Comparison of ENCODE assay signal across 8 cellular contexts in genomic region chr1:150234309-150234646, GRCh38. TPM values are rescaled to one million over a fixed set of nuclear protein-coding genes. Genes with fewer than 3 reads are reported as not detected.
DNase-seq lines count a peak whose midpoint lies in the region; ATAC-seq and TF ChIP-seq lines count a peak whose summit lies in the region.

No MANE protein-coding gene starts in this region.

- peaks cover 45% of the 10 kb centered on the region for H3K79me2 ChIP-seq in ACC112 (ENCODE audit: control insufficient read depth, insufficient read depth, low read length, unreplicated experiment)

- H3K9ac ChIP-seq in colonic mucosa (ENCODE audit: low read depth in 2 of 2, low read length in 2 of 2), result peak overlapping the region; percentile 91

- DNase-seq in colonic mucosa (no peak), mucosa of descending colon (no peak), iPS-NIHi7 (ENCODE audit: extremely low spot score) (no peak), putamen (ENCODE audit: low spot score) (no peak)

- H2AFZ ChIP-seq in ACC112 (ENCODE audit: low read length, unreplicated experiment), result peak overlapping the region; percentile 82

- H3K36me3 ChIP-seq in ACC112 (ENCODE audit: insufficient read depth, low read length), result 0 out of 2 replicates have a peak, but pooled peaks cover 4% of the 10 kb centered on the region
- H3K36me3 ChIP-seq in colonic mucosa, result no peaks in the 10 kb centered on the region
- no peaks in the 10 kb centered on the region for H3K36me3 ChIP-seq in mucosa of descending colon (ENCODE audit: low read depth)

- ATAC-seq in HG03378 (IDR thresholded peaks at IDR 0.05; ENCODE audit: unreplicated experiment) (peak; percentile 7), mucosa of descending colon (no peak), GM18861 (IDR thresholded peaks at IDR 0.05; ENCODE audit: unreplicated experiment) (no peak), HG03521 (IDR thresholded peaks at IDR 0.05; ENCODE audit: unreplicated experiment) (no peak)

- no peaks in the 10 kb centered on the region for H3K27me3 ChIP-seq in ACC112 (ENCODE audit: insufficient read depth, low read length)
- no peaks in the 10 kb centered on the region for H3K27me3 ChIP-seq in colonic mucosa

- H3K9me3 ChIP-seq in colonic mucosa (no peaks in the 10 kb centered on the region), mucosa of descending colon (no peaks in the 10 kb centered on the region)

- peaks cover 8% of the 10 kb centered on the region for H3K4me1 ChIP-seq in ACC112 (ENCODE audit: control insufficient read depth, insufficient read depth, low read length, unreplicated experiment)
- H3K4me1 ChIP-seq in colonic mucosa, result no peaks in the 10 kb centered on the region
- H3K4me1 ChIP-seq in mucosa of descending colon (ENCODE audit: low read depth), result peaks cover 14% of the 10 kb centered on the region

- peak overlapping the region; percentile 93 for H3K4me3 ChIP-seq in ACC112 (ENCODE audit: low read depth, low read length)
- H3K4me3 ChIP-seq in colonic mucosa, result peak overlapping the region; percentile 85
- H3K4me3 ChIP-seq in mucosa of descending colon, result peak overlapping the region; percentile 65

- intact Hi-C loops in colonic mucosa (cut with DNase I) (no loop called here), mucosa of descending colon (cut with DNase I, micrococcal nuclease) (no loop called here)

- TF ChIP-seq CTCF in colonic mucosa (IDR thresholded peaks at IDR 0.05) (no peak), mucosa of descending colon (IDR thresholded peaks at IDR 0.05) (no peak)

- H3K27ac ChIP-seq in ACC112 (ENCODE audit: low read depth, low read length) (peak overlapping the region; percentile 86), colonic mucosa (peak overlapping the region; percentile 93)

RNA-seq across cellular contexts. Expression of gene ANP32E, which starts 1.6 kb away (rescaled TPM):
- total RNA-seq in colonic mucosa, result 10 to 100 TPM; 18.5 to 36.3 TPM
- 10 to 100 TPM in 2 of 3 donors, 1 to 10 TPM in 1; 7.3 to 23.6 (median 19.4) TPM for total RNA-seq in mucosa of descending colon

RNA-seq across cellular contexts. Expression of gene CA14, which starts 23.3 kb away (rescaled TPM):
- total RNA-seq in colonic mucosa, result under 1 TPM; 0.22 to 0.29 TPM
- total RNA-seq in mucosa of descending colon, result 1 to 10 TPM in 1 of 3 donors, under 1 TPM in 2; 0.38 to 6.8 (median 0.41) TPM

RNA-seq across cellular contexts. Expression of gene APH1A, which starts 34.5 kb away (rescaled TPM):
- 100 to 1,000 TPM; 180 to 209 TPM for total RNA-seq in colonic mucosa
- total RNA-seq in mucosa of descending colon, result 100 to 1,000 TPM; 128 to 212 (median 188) TPM

RNA-seq across cellular contexts. Expression of gene C1orf54, which starts 38.3 kb away (rescaled TPM):
- 1 to 10 TPM; 2.7 to 6.0 TPM for total RNA-seq in colonic mucosa
- total RNA-seq in mucosa of descending colon, result 10 to 100 TPM in 1 of 3 donors, 1 to 10 TPM in 2; 4.5 to 26.2 (median 6.4) TPM

RNA-seq across cellular contexts. Expression of gene CIART, which starts 48.1 kb away (rescaled TPM):
- total RNA-seq in colonic mucosa (1 to 10 TPM in 1 of 2 donors, under 1 TPM in 1; 0.69 to 1.6 TPM), mucosa of descending colon (10 to 100 TPM in 1 of 3 donors, 1 to 10 TPM in 1, under 1 TPM in 1; 0.49 to 12.6 (median 1.6) TPM)
